Comparison of ENCODE assay signal across 26 cellular contexts in the genomic region with DNA sequence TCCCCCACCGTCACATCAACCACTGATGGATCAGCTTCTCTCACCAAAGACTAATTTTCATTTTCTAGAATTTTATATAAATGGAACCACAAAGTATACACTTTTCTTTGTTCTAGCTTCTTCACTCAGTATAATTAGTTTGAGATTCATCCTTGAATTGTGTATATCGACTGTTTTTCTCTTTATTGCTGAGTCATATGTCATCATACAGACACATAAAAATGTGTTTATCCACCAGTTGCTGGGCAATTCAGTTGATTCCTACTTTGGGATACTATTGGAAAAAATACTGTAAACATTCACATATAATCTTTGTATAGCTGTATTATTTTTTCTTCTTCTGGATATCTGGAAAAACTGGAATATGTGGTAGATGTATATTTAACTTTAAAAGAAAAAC.
"Had no signal": no experiment of that assay in that cellular context is flagged by ENCODE, and none has a peak within 500 bp of the region (broad histone marks: within the 10 kb centered on the region; RNA-seq: fewer than 3 reads in every experiment).

No MANE protein-coding gene starts in this region.

- H3K79me2 ChIP-seq: parathyroid adenoma had no signal

- H3K9me3 ChIP-seq: neutrophil, psoas muscle, stomach, testis, thyroid gland, transverse colon, upper lobe of left lung, vagina had no signal

- DNase-seq: islet precursor cell; left ventricle myocardium inferior; mesendoderm; naive B cell; natural killer cell; nephron progenitor cell; occipital lobe; psoas muscle; stimulated activated CD4-positive, alpha-beta T cell treated with anti-CD3 and anti-CD28 coated beads, Interleukin-12 subunit alpha, Interleukin-12 subunit beta, amount 100 ng/mL, for 4 hours; stimulated activated CD4-positive, alpha-beta T cell treated with anti-CD3 and anti-CD28 coated beads, Interleukin-15, amount 100 ng/mL, for 24 hours; stimulated activated CD4-positive, alpha-beta T cell treated with anti-CD3 and anti-CD28 coated beads, Interleukin-2, amount 100 ng/mL, for 24 hours; stimulated activated CD4-positive, alpha-beta T cell treated with anti-CD3 and anti-CD28 coated beads, Interleukin-4, amount 100 ng/mL, for 1 hour; stimulated activated naive B cell treated with anti-CD40 and anti-IgM and Interleukin-4, amounts not matched to agents 10 μg/mL and 1 μg/mL and 100 μg/mL, for 72 hours; stimulated activated naive CD8-positive, alpha-beta T cell treated with anti-CD3 and anti-CD28 coated beads, Interleukin-15, Interleukin-2, amounts not matched to agents 100 U/mL and 50 U/mL, for 24 hours; stomach; testis; thyroid gland; transverse colon had no signal

- H3K4me1 ChIP-seq: left ventricle myocardium inferior, neural progenitor cell, psoas muscle, stomach, testis, transverse colon, upper lobe of left lung, vagina had no signal

- ATAC-seq: natural killer cell; psoas muscle; sciatic nerve; stimulated activated naive B cell treated with anti-CD40 and anti-IgM and Interleukin-4, amounts not matched to agents 10 μg/mL and 1 μg/mL and 100 μg/mL, for 72 hours; stimulated activated naive CD8-positive, alpha-beta T cell treated with anti-CD3 and anti-CD28 coated beads, Interleukin-15, Interleukin-2, amounts not matched to agents 100 U/mL and 50 U/mL, for 24 hours had no signal

- H2AFZ ChIP-seq: neural progenitor cell, parathyroid adenoma had no signal

- H3K4me3 ChIP-seq: left ventricle myocardium inferior, lung, neural progenitor cell, psoas muscle, skin epidermis, stomach, testis, thyroid gland, transverse colon, upper lobe of left lung, vagina had no signal

- H3K4me2 ChIP-seq: neural progenitor cell had no signal

- H3K9ac ChIP-seq: neural progenitor cell, parathyroid adenoma had no signal

- H3K27ac ChIP-seq: left ventricle myocardium inferior, neural progenitor cell, neutrophil, parathyroid adenoma, psoas muscle, skin epidermis, stomach, testis, thyroid gland, transverse colon, upper lobe of left lung, vagina had no signal

- H3K36me3 ChIP-seq: left ventricle myocardium inferior, neural progenitor cell, neutrophil, stomach, thyroid gland, transverse colon, upper lobe of left lung, vagina had no signal

- H3K27me3 ChIP-seq: neural progenitor cell, neutrophil, stomach, testis, thyroid gland, transverse colon, upper lobe of left lung, vagina had no signal
